ENCODE assay signal across 1 cellular context in genomic region chr1:112821307-112822063, GRCh38.
A peak's percentile ranks its signal among the peaks of the same experiment; 100 is the strongest.
TF ChIP-seq lines count a peak whose summit lies in the region.

No MANE protein-coding gene starts in this region.

TF ChIP-seq in K562, 482 proteins besides CTCF, POLR2A, EP300 and RAD21 (continued from another document):
- TF ChIP-seq PKNOX1 (IDR thresholded peaks at IDR 0.05) (peak; percentile 96), ZFX (CRISPR knock-in tag; IDR thresholded peaks at IDR 0.05) (peak; percentile 38; the same call in 1 of the 2 replicates), FOXP4 (CRISPR knock-in tag; IDR thresholded peaks at IDR 0.05; ENCODE audit: borderline replicate concordance) (0 out of 2 replicates have a peak, but pooled peaks have one; percentile 25), ZBTB17 (CRISPR knock-in tag; IDR thresholded peaks at IDR 0.05) (0 out of 2 replicates have a peak, but pooled peaks have one; percentile 41), DMBX1 (CRISPR knock-in tag; IDR thresholded peaks at IDR 0.05; ENCODE audit: borderline replicate concordance) (0 out of 2 replicates have a peak, but pooled peaks have one; percentile 28), SMARCA4 (IDR thresholded peaks at IDR 0.05) (0 out of 2 replicates have a peak, but pooled peaks have one; percentile 28), TCF3 (CRISPR knock-in tag; IDR thresholded peaks at IDR 0.05) (0 out of 2 replicates have a peak, but pooled peaks have one; percentile 34), ZNF75A (CRISPR knock-in tag; IDR thresholded peaks at IDR 0.05) (0 out of 2 replicates have a peak, but pooled peaks have one; percentile 27), DPF2 (IDR thresholded peaks at IDR 0.05) (0 out of 2 replicates have a peak, but pooled peaks have one; percentile 32), SP1 (CRISPR knock-in tag; IDR thresholded peaks at IDR 0.05) (peak; percentile 51; the same call in 1 of the 2 replicates), ARID1B (IDR thresholded peaks at IDR 0.05) (peak; percentile 64), MAZ (CRISPR knock-in tag; conservative IDR thresholded peaks at IDR 0.05 in 1 of 2, IDR thresholded peaks at IDR 0.05 in 1 of 2) (0 out of 4 replicates have a peak, but pooled peaks of 1 of the 2 experiments have one; percentile 17), SRF (CRISPR knock-in tag; IDR thresholded peaks at IDR 0.05) (0 out of 4 replicates have a peak, but pooled peaks of 1 of the 2 experiments have one; percentile 22), MTA2 (IDR thresholded peaks at IDR 0.05; ENCODE audit: low read depth) (peak; percentile 33; the same call in 1 of the 2 replicates), RCOR1 (IDR thresholded peaks at IDR 0.05; ENCODE audit: borderline replicate concordance in 1 of 2, low read depth in 2 of 2, low read length in 2 of 2) (peak in 1 of 2 experiments; percentile 10; a peak in 1 of 4 replicates), EHMT2 (IDR thresholded peaks at IDR 0.05) (0 out of 2 replicates have a peak, but pooled peaks have one; percentile 11), PBX2 (CRISPR knock-in tag; IDR thresholded peaks at IDR 0.05; ENCODE audit: low read depth) (peak; percentile 44; the same call in 1 of the 2 replicates), PBX2 (tag; conservative IDR thresholded peaks at IDR 0.05; ENCODE audit: low read depth) (peak; percentile 79), EGR1 (conservative IDR thresholded peaks at IDR 0.05) (peak; percentile 91), HDGF (IDR thresholded peaks at IDR 0.05) (0 out of 2 replicates have a peak, but pooled peaks have one; percentile 43), NFE2 (IDR thresholded peaks at IDR 0.05; ENCODE audit: low read depth) (0 out of 2 replicates have a peak, but pooled peaks have one; percentile 8), ATF7 (IDR thresholded peaks at IDR 0.05) (0 out of 2 replicates have a peak, but pooled peaks have one; percentile 14), LEF1 (IDR thresholded peaks at IDR 0.05) (0 out of 2 replicates have a peak, but pooled peaks have one; percentile 24), HDAC1 (IDR thresholded peaks at IDR 0.05) (peak in 1 of 2 experiments; percentile 16; a peak in 1 of 4 replicates), NCOR1 (IDR thresholded peaks at IDR 0.05) (peak; percentile 31; the same call in 1 of the 2 replicates), KDM1A (IDR thresholded peaks at IDR 0.05) (0 out of 4 replicates have a peak, but pooled peaks of 1 of the 2 experiments have one; percentile 21), TAL1 (IDR thresholded peaks at IDR 0.05) (peak; percentile 12; the same call in 1 of the 2 replicates), CTBP1 (IDR thresholded peaks at IDR 0.05; ENCODE audit: borderline replicate concordance) (0 out of 2 replicates have a peak, but pooled peaks have one; percentile 34), SOX6 (IDR thresholded peaks at IDR 0.05) (peak; percentile 56; the same call in 1 of the 2 replicates)
